Comparison of ENCODE assay signal across 1 cellular context in the genomic region with DNA sequence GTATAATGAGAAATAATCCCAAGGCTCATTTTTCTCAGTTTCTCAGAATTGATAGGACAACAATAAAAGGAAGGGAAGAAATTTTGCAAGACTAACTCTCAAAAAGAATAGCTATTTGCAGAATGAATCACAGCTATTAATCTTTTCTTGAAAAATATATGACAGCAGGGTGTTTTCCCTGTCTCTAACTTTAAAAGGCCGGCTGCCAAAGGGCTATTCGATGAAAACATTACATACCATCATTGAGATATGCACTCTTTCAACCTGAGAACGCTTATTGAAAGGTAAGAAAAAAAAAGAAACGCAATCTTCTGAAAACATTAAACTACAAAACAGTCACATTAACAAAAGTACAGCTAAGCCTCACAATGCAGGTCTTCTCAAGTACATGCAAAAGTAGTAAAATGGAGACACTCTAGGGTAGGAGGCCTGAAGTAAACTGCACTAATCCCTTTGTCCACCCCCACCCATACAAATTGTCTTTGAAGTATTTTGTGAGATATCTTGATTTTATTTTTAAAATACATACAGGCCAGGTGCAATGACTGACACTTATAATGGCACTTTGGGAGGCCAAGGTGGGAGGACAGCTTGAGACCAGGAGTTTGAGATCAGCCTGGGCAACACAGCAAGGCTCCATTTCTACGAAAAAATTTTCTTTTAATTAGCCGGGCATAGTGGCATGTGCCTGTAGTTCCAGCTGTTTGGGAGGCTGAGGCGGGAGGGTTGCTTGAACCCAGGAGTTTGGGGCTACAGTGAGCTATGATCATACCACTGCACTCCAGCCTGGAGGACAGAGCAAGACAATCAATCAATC.
TF ChIP-seq lines count a peak whose summit lies in the region.

No MANE protein-coding gene starts in this region.

TF ChIP-seq in A549, 52 proteins besides CTCF, POLR2A, EP300 and RAD21 (continued from another document):
- peak; percentile 97 for TF ChIP-seq JUNB (IDR thresholded peaks at IDR 0.05)
- TF ChIP-seq JUN (IDR thresholded peaks at IDR 0.05), result peak; percentile 34 to 71; a peak in 1 of 5 replicates
- no peak for TF ChIP-seq KDM5A (IDR thresholded peaks at IDR 0.05)
- no peak for TF ChIP-seq REST (IDR thresholded peaks at IDR 0.05)
- TF ChIP-seq NFE2L2 (conservative IDR thresholded peaks at IDR 0.05; ENCODE audit: low read length), result no peak
- peak; percentile 80; the same call in 1 of the 2 replicates for TF ChIP-seq GATA3 (IDR thresholded peaks at IDR 0.05; ENCODE audit: borderline replicate concordance)
